In genomic region chr6:13538084-13538483, GRCh38 we compare ENCODE assay signal across 8 cellular contexts. TPM values are rescaled to one million over a fixed set of nuclear protein-coding genes. Genes with fewer than 3 reads are reported as not detected.
DNase-seq lines count a peak whose midpoint lies in the region; ATAC-seq and TF ChIP-seq lines count a peak whose summit lies in the region.

No MANE protein-coding gene starts in this region.

- H3K36me3 Mint-ChIP-seq in CD8-positive, alpha-beta T cell = no peaks in the 10 kb centered on the region

- POLR2A ChIA-PET in CD8-positive, alpha-beta T cell (lab: Charles Lee) = interaction anchor here (0.6 to 0.8 kb wide), 2 partner anchors 37 to 83 kb away, joined by 4 read pairs; no protein-coding TSS in a partner anchor

- H3K9me3 ChIP-seq in CD8-positive, alpha-beta T cell (ENCODE audit: low read length) = no peaks in the 10 kb centered on the region
- H3K9me3 ChIP-seq in upper lobe of right lung = no peaks in the 10 kb centered on the region
- H3K9me3 ChIP-seq in HAP-1 = no peaks in the 10 kb centered on the region

- H3K9me3 Mint-ChIP-seq in CD8-positive, alpha-beta T cell = no peaks in the 10 kb centered on the region

- H3K27ac Mint-ChIP-seq in CD8-positive, alpha-beta T cell = no peak overlapping the region

- H3K27ac ChIP-seq in CD8-positive, alpha-beta T cell (ENCODE audit: low read depth, low read length) = no peak overlapping the region
- no peak overlapping the region for H3K27ac ChIP-seq in upper lobe of right lung

- H3K27me3 ChIP-seq in CD8-positive, alpha-beta T cell (ENCODE audit: insufficient read depth, low read length) = no peaks in the 10 kb centered on the region
- H3K27me3 ChIP-seq in upper lobe of right lung (no peaks in the 10 kb centered on the region), HAP-1 (ENCODE audit: low read depth) (no peaks in the 10 kb centered on the region)

- H3K36me3 ChIP-seq in CD8-positive, alpha-beta T cell (ENCODE audit: insufficient read depth, low read length) = no peaks in the 10 kb centered on the region
- H3K36me3 ChIP-seq in upper lobe of right lung (no peaks in the 10 kb centered on the region), HAP-1 (replicated peaks) (no peaks in the 10 kb centered on the region)

- CTCF ChIA-PET in CD8-positive, alpha-beta T cell (lab: Charles Lee) = interaction anchor here (0.6 to 3.5 kb wide), 27 partner anchors 9 to 230 kb away, joined by 3 to 38 read pairs (median 4); partner anchors contain the start of gene SIRT5

- peak; percentile 44 for TF ChIP-seq CTCF in CD8-positive, alpha-beta T cell (IDR thresholded peaks at IDR 0.05)
- TF ChIP-seq CTCF in upper lobe of right lung (IDR thresholded peaks at IDR 0.05) = peak; percentile 48

- in situ Hi-C loops in HAP-1 (cut with MboI; ENCODE audit: low sequenced_read_pairs) = no loop called here

- no peaks in the 10 kb centered on the region for H3K4me1 Mint-ChIP-seq in CD8-positive, alpha-beta T cell (ENCODE audit: low read depth)

- peak; percentile 36 for ATAC-seq in CD8-positive, alpha-beta T cell
- ATAC-seq in upper lobe of right lung = peak; percentile 69

- H3K27me3 Mint-ChIP-seq in CD8-positive, alpha-beta T cell (ENCODE audit: low read depth) = no peaks in the 10 kb centered on the region

- H3K4me3 ChIP-seq in CD8-positive, alpha-beta T cell (ENCODE audit: low read depth, low read length) = no peak overlapping the region
- no peak overlapping the region for H3K4me3 ChIP-seq in upper lobe of right lung
- H3K4me3 ChIP-seq in HAP-1 = no peak overlapping the region

- no peaks in the 10 kb centered on the region for H3K4me1 ChIP-seq in CD8-positive, alpha-beta T cell (ENCODE audit: insufficient read depth, low read length)
- H3K4me1 ChIP-seq in upper lobe of right lung (peaks cover 6% of the 10 kb centered on the region), HAP-1 (no peaks in the 10 kb centered on the region)

- no peak for DNase-seq in CD8-positive, alpha-beta T cell
- DNase-seq in HuH-7.5 (ENCODE audit: low spot score) (peak; percentile 40), amniotic stem cell (lab: John Stamatoyannopoulos, UW) (peak; percentile 27), iPS-NIHi7 (ENCODE audit: extremely low spot score) (peak; percentile 44), upper lobe of right lung (no peak), SIG-M5 (lab: John Stamatoyannopoulos, UW) (no peak), HAP-1 (ENCODE audit: low spot score in 2 of 2) (no peak)
- no peak for DNase-seq in activated effector memory CD4-positive, alpha-beta T cell treated with Interleukin-2 at 50 U/mL for 16 hours

- intact Hi-C loops in CD8-positive, alpha-beta T cell (cut with DNase I, micrococcal nuclease) = loop anchor here (1.0 to 10.0 kb wide), 6 partner anchors 12 to 202 kb away; partner anchors contain the start of gene GFOD1 (in 1 of the 2)
- intact Hi-C loops in upper lobe of right lung (cut with DNase I) = no loop called here

- H3K4me3 Mint-ChIP-seq in CD8-positive, alpha-beta T cell = no peak overlapping the region

RNA-seq across cellular contexts. Expression of gene SIRT5, which starts 36.3 kb away (rescaled TPM):
- total RNA-seq in CD8-positive, alpha-beta T cell = 10 to 100 TPM; 10.6 to 12.7 TPM
- total RNA-seq in upper lobe of right lung = 11.0 TPM

RNA-seq across cellular contexts. Expression of gene GFOD1, which starts 50.7 kb away (rescaled TPM):
- total RNA-seq in CD8-positive, alpha-beta T cell = 1 to 10 TPM; 5.6 to 7.6 TPM
- total RNA-seq in upper lobe of right lung = 33.7 TPM

Comparison
In these comparisons a context has a peak if more than half of its experiments do, and no peak if none do; other contexts are left out.
1. DNase-seq: peak in HuH-7.5 (single experiment), amniotic stem cell (single experiment) and iPS-NIHi7 (single experiment); none in CD8-positive, alpha-beta T cell (0 of 7), upper lobe of right lung (single experiment), SIG-M5 (single experiment), activated effector memory CD4-positive, alpha-beta T cell treated with Interleukin-2 at 50 U/mL for 16 hours (single experiment) and HAP-1 (0 of 2).